In genomic region chr7:120276720-120277119, GRCh38 we compare ENCODE assay signal across 32 cellular contexts. TPM values are rescaled to one million over a fixed set of nuclear protein-coding genes. Genes with fewer than 3 reads are reported as not detected.
"Had no signal": no experiment of that assay in that cellular context is flagged by ENCODE, and none has a peak within 500 bp of the region (broad histone marks: within the 10 kb centered on the region; RNA-seq: fewer than 3 reads in every experiment).

No MANE protein-coding gene starts in this region.

- H3K27ac ChIP-seq: heart left ventricle, left lung, lower lobe of right lung, ovary, prostate gland, skin epidermis, thoracic aorta, WERI-Rb-1 had no signal

- H3K27me3 ChIP-seq: ovary had no signal

- H3K36me3 Mint-ChIP-seq: activated naive CD4-positive, alpha-beta T cell treated with anti-CD3 and anti-CD28 coated beads, Interleukin-2, amount 50 U/mL, for 24 hours; stimulated activated effector memory CD8-positive, alpha-beta T cell treated with anti-CD3 and anti-CD28 coated beads, Interleukin-12 subunit alpha, Interleukin-12 subunit beta, amount 100 ng/mL, for 72 hours had no signal

- H3K9me3 ChIP-seq: heart left ventricle, left lung, lower lobe of right lung, mucosa of descending colon, ovary, prostate gland, thoracic aorta had no signal

- ATAC-seq: activated naive CD8-positive, alpha-beta T cell treated with anti-CD3 and anti-CD28 coated beads, Interleukin-2, amount 50 U/mL, for 24 hours; activated T-cell treated with anti-CD3 and anti-CD28 coated beads, Interleukin-2, amount 50 U/mL, for 4 hours; activated T-helper 17 cell treated with anti-CD3 and anti-CD28 coated beads, Interleukin-2, amount 50 U/mL, for 72 hours; heart left ventricle; left lung; lower lobe of right lung; mucosa of descending colon; sciatic nerve; stimulated activated effector memory CD8-positive, alpha-beta T cell treated with anti-CD3 and anti-CD28 coated beads, Interleukin-12 subunit alpha, Interleukin-12 subunit beta, amount 100 ng/mL, for 72 hours; T-helper 17 cell had no signal

- H3K36me3 ChIP-seq: heart left ventricle, left lung, lower lobe of right lung, ovary, prostate gland, thoracic aorta, WERI-Rb-1 had no signal

- DNase-seq: activated CD4-positive, alpha-beta memory T cell treated with anti-CD3 and anti-CD28 coated beads, Interleukin-2, amount 10 ng/mL, durations not matched to agents 7 days and 5 days; activated CD4-positive, alpha-beta T cell treated with anti-CD3 and anti-CD28 coated beads, Interleukin-2, amount 10 ng/mL, durations not matched to agents 7 days and 5 days; activated CD4-positive, CD25-positive, alpha-beta regulatory T cell treated with anti-CD3 and anti-CD28 coated beads, Interleukin-2, amount 50 U/mL, for 72 hours; activated naive CD8-positive, alpha-beta T cell treated with anti-CD3 and anti-CD28 coated beads, Interleukin-2, amount 50 U/mL, for 24 hours; activated T-cell treated with anti-CD3 and anti-CD28 coated beads, Interleukin-2, amount 50 U/mL, for 4 hours; effector memory CD4-positive, alpha-beta T cell; foreskin fibroblast; heart left ventricle; hypothalamus; kidney glomerular epithelial cell; left lung; lower lobe of right lung; mesendoderm; mucosa of descending colon; nephron progenitor cell; ovary; retina; stimulated activated CD4-positive, alpha-beta T cell treated with anti-CD3 and anti-CD28 coated beads, Interleukin-12 subunit alpha, Interleukin-12 subunit beta, amount 100 ng/mL, for 4 hours; stimulated activated CD4-positive, alpha-beta T cell treated with anti-CD3 and anti-CD28 coated beads, Interleukin-4, amount 100 ng/mL, for 1 hour; T-helper 17 cell; T1000; trophoblast cell; WERI-Rb-1 had no signal

- H3K4me1 Mint-ChIP-seq: activated T-helper 17 cell treated with anti-CD3 and anti-CD28 coated beads, Interleukin-2, amount 50 U/mL, for 72 hours; central memory CD8-positive, alpha-beta T cell; stimulated activated effector memory CD8-positive, alpha-beta T cell treated with anti-CD3 and anti-CD28 coated beads, Interleukin-12 subunit alpha, Interleukin-12 subunit beta, amount 100 ng/mL, for 72 hours; T-helper 17 cell had no signal

- H3K27me3 Mint-ChIP-seq: central memory CD8-positive, alpha-beta T cell had no signal

- H3K9me3 Mint-ChIP-seq: activated CD4-positive, alpha-beta T cell treated with anti-CD3 and anti-CD28 coated beads, Interleukin-2, amount 10 ng/mL, durations not matched to agents 7 days and 5 days; activated naive CD4-positive, alpha-beta T cell treated with anti-CD3 and anti-CD28 coated beads, Interleukin-2, amount 50 U/mL, for 24 hours; activated T-helper 17 cell treated with anti-CD3 and anti-CD28 coated beads, Interleukin-2, amount 50 U/mL, for 72 hours; nephron progenitor cell; stimulated activated effector memory CD8-positive, alpha-beta T cell treated with anti-CD3 and anti-CD28 coated beads, Interleukin-12 subunit alpha, Interleukin-12 subunit beta, amount 100 ng/mL, for 72 hours had no signal

- H3K4me3 ChIP-seq: heart left ventricle, left lung, lower lobe of right lung, mucosa of descending colon, ovary, prostate gland, skin epidermis, thoracic aorta had no signal

- H3K27ac Mint-ChIP-seq: activated CD4-positive, alpha-beta memory T cell treated with anti-CD3 and anti-CD28 coated beads, Interleukin-2, amount 10 ng/mL, durations not matched to agents 7 days and 5 days; activated CD4-positive, alpha-beta T cell treated with anti-CD3 and anti-CD28 coated beads, Interleukin-2, amount 10 ng/mL, durations not matched to agents 7 days and 5 days; activated naive CD4-positive, alpha-beta T cell treated with anti-CD3 and anti-CD28 coated beads, Interleukin-2, amount 50 U/mL, for 24 hours; activated naive CD8-positive, alpha-beta T cell treated with anti-CD3 and anti-CD28 coated beads, Interleukin-2, amount 50 U/mL, for 24 hours; activated T-helper 17 cell treated with anti-CD3 and anti-CD28 coated beads, Interleukin-2, amount 50 U/mL, for 72 hours; nephron progenitor cell; stimulated activated effector memory CD8-positive, alpha-beta T cell treated with anti-CD3 and anti-CD28 coated beads, Interleukin-12 subunit alpha, Interleukin-12 subunit beta, amount 100 ng/mL, for 72 hours; stimulated activated naive CD8-positive, alpha-beta T cell treated with anti-CD3 and anti-CD28 coated beads, Interleukin-15, Interleukin-2, amounts not matched to agents 100 ng/mL and 50 ng/mL, for 24 hours; T-helper 17 cell had no signal

- H3K4me3 Mint-ChIP-seq: activated CD4-positive, alpha-beta memory T cell treated with anti-CD3 and anti-CD28 coated beads, Interleukin-2, amount 10 ng/mL, durations not matched to agents 7 days and 5 days; activated CD4-positive, alpha-beta T cell treated with anti-CD3 and anti-CD28 coated beads, Interleukin-2, amount 10 ng/mL, durations not matched to agents 7 days and 5 days; activated naive CD4-positive, alpha-beta T cell treated with anti-CD3 and anti-CD28 coated beads, Interleukin-2, amount 50 U/mL, for 24 hours; activated naive CD8-positive, alpha-beta T cell treated with anti-CD3 and anti-CD28 coated beads, Interleukin-2, amount 50 U/mL, for 24 hours; activated T-cell treated with anti-CD3 and anti-CD28 coated beads, Interleukin-2, amount 50 U/mL, for 4 hours; activated T-helper 17 cell treated with anti-CD3 and anti-CD28 coated beads, Interleukin-2, amount 50 U/mL, for 72 hours; central memory CD8-positive, alpha-beta T cell; nephron progenitor cell; stimulated activated effector memory CD8-positive, alpha-beta T cell treated with anti-CD3 and anti-CD28 coated beads, Interleukin-12 subunit alpha, Interleukin-12 subunit beta, amount 100 ng/mL, for 72 hours; stimulated activated naive CD8-positive, alpha-beta T cell treated with anti-CD3 and anti-CD28 coated beads, Interleukin-15, Interleukin-2, amounts not matched to agents 100 ng/mL and 50 ng/mL, for 24 hours; T-helper 17 cell had no signal

RNA-seq across cellular contexts. Expression of gene KCND2, which starts 3.7 kb away (rescaled TPM):
- total RNA-seq: activated CD4-positive, alpha-beta memory T cell treated with anti-CD3 and anti-CD28 coated beads, Interleukin-2, amount 10 ng/mL, durations not matched to agents 7 days and 5 days; activated CD4-positive, alpha-beta T cell treated with anti-CD3 and anti-CD28 coated beads, Interleukin-2, amount 10 ng/mL, durations not matched to agents 7 days and 5 days; activated T-cell treated with anti-CD3 and anti-CD28 coated beads, Interleukin-2, amount 50 U/mL, for 4 hours; activated T-helper 17 cell treated with anti-CD3 and anti-CD28 coated beads, Interleukin-2, amount 50 U/mL, for 72 hours; T-helper 17 cell had no signal
